Comparison of ENCODE assay signal across 7 cellular contexts in genomic region chr7:1531979-1532455, GRCh38. TPM values are rescaled to one million over a fixed set of nuclear protein-coding genes. Genes with fewer than 3 reads are reported as not detected.
A peak's percentile ranks its signal among the peaks of the same experiment; 100 is the strongest.
DNase-seq lines count a peak whose midpoint lies in the region; ATAC-seq and TF ChIP-seq lines count a peak whose summit lies in the region.

No MANE protein-coding gene starts in this region.

- no peak for ATAC-seq in activated T-helper 17 cell treated with anti-CD3 and anti-CD28 coated beads, Interleukin-2, amount 50 U/mL, for 72 hours (replicated peaks)

- H3K36me3 ChIP-seq in HUES6 (ENCODE audit: control insufficient read depth, insufficient read depth, low read length) (no peaks in the 10 kb centered on the region), subcutaneous abdominal adipose tissue (ENCODE audit: control insufficient read depth in 5 of 5, insufficient read depth in 5 of 5, low read length in 5 of 5) (peaks cover 0 to 8% (median 0%) of the 10 kb centered on the region in 5 donors), WERI-Rb-1 (peaks cover 5% of the 10 kb centered on the region; the same call in 1 of the 2 replicates)

- H3K27ac Mint-ChIP-seq in activated T-helper 17 cell treated with anti-CD3 and anti-CD28 coated beads, Interleukin-2, amount 50 U/mL, for 72 hours: peak overlapping the region; percentile 89

- H3K9ac ChIP-seq in HUES6 (ENCODE audit: low read length) (peak overlapping the region; percentile 49), subcutaneous abdominal adipose tissue (ENCODE audit: low read length in 5 of 5) (peak overlapping the region; percentile 68 to 92 (median 78))

- peak; percentile 54 for DNase-seq in islet precursor cell
- no peak for DNase-seq in WERI-Rb-1
- no peak for DNase-seq in NCI-H345 treated with DMSO at 0.1 percent for 48 hours (lab: John Stamatoyannopoulos, UW; ENCODE audit: unreplicated experiment)
- DNase-seq in NOMO-1 treated with DMSO at 0.1 percent for 48 hours (lab: John Stamatoyannopoulos, UW; ENCODE audit: unreplicated experiment): no peak

- peaks cover 12% of the 10 kb centered on the region for H3K4me1 Mint-ChIP-seq in activated T-helper 17 cell treated with anti-CD3 and anti-CD28 coated beads, Interleukin-2, amount 50 U/mL, for 72 hours

- H3K4me1 ChIP-seq in HUES6 (ENCODE audit: control insufficient read depth, insufficient read depth, low read length) (peaks cover 50% of the 10 kb centered on the region), subcutaneous abdominal adipose tissue (ENCODE audit: control insufficient read depth in 5 of 5, insufficient read depth in 5 of 5, low read length in 5 of 5) (peaks cover 8 to 63% (median 50%) of the 10 kb centered on the region in 5 donors)

- H3K4me3 Mint-ChIP-seq in activated T-helper 17 cell treated with anti-CD3 and anti-CD28 coated beads, Interleukin-2, amount 50 U/mL, for 72 hours: peak overlapping the region; percentile 93

- H3K9me3 Mint-ChIP-seq in activated T-helper 17 cell treated with anti-CD3 and anti-CD28 coated beads, Interleukin-2, amount 50 U/mL, for 72 hours: no peaks in the 10 kb centered on the region

- peaks cover 39% of the 10 kb centered on the region for H3K36me3 Mint-ChIP-seq in activated T-helper 17 cell treated with anti-CD3 and anti-CD28 coated beads, Interleukin-2, amount 50 U/mL, for 72 hours (ENCODE audit: low read depth)

- H3K27me3 ChIP-seq in HUES6 (ENCODE audit: control insufficient read depth, insufficient read depth, low read length) (peaks cover 23% of the 10 kb centered on the region; the same call in 1 of the 2 replicates), subcutaneous abdominal adipose tissue (ENCODE audit: control insufficient read depth in 5 of 5, insufficient read depth in 4 of 5, low read length in 5 of 5) (no peaks in the 10 kb centered on the region), WERI-Rb-1 (ENCODE audit: insufficient read depth, low read depth, severe bottlenecking) (no peaks in the 10 kb centered on the region)

- H3K4me3 ChIP-seq in HUES6 (ENCODE audit: low read depth, low read length) (peak overlapping the region; percentile 54), subcutaneous abdominal adipose tissue (ENCODE audit: low read depth in 1 of 5, low read length in 5 of 5) (peak overlapping the region; percentile 77 to 85 (median 81)), WERI-Rb-1 (ENCODE audit: low read depth, low read length) (no peak overlapping the region)

- TF ChIP-seq CTCF in WERI-Rb-1 (IDR thresholded peaks at IDR 0.05; ENCODE audit: low read depth, low read length): no peak

- no peaks in the 10 kb centered on the region for H3K27me3 Mint-ChIP-seq in activated T-helper 17 cell treated with anti-CD3 and anti-CD28 coated beads, Interleukin-2, amount 50 U/mL, for 72 hours

- H3K27ac ChIP-seq in HUES6 (ENCODE audit: low read depth, low read length): no peak overlapping the region
- H3K27ac ChIP-seq in subcutaneous abdominal adipose tissue (ENCODE audit: low read depth, low read length): peak overlapping the region; percentile 97
- H3K27ac ChIP-seq in WERI-Rb-1: no peak overlapping the region

- H3K9me3 ChIP-seq in HUES6 (ENCODE audit: control insufficient read depth, insufficient read depth, low read depth, low read length) (no peaks in the 10 kb centered on the region), subcutaneous abdominal adipose tissue (ENCODE audit: control insufficient read depth in 5 of 5, low read length in 5 of 5) (no peaks in the 10 kb centered on the region), WERI-Rb-1 (ENCODE audit: severe bottlenecking) (no peaks in the 10 kb centered on the region)

RNA-seq across cellular contexts. Expression of gene MAFK, which starts 1.5 kb away (rescaled TPM):
- total RNA-seq in activated T-helper 17 cell treated with anti-CD3 and anti-CD28 coated beads, Interleukin-2, amount 50 U/mL, for 72 hours: 10 to 100 TPM; 40.1 to 41.5 TPM

RNA-seq across cellular contexts. Expression of gene TMEM184A, which starts 24.0 kb away (rescaled TPM):
- total RNA-seq in activated T-helper 17 cell treated with anti-CD3 and anti-CD28 coated beads, Interleukin-2, amount 50 U/mL, for 72 hours: not detected

RNA-seq across cellular contexts. Expression of gene INTS1, which starts 27.8 kb away (rescaled TPM):
- total RNA-seq in activated T-helper 17 cell treated with anti-CD3 and anti-CD28 coated beads, Interleukin-2, amount 50 U/mL, for 72 hours: 100 to 1,000 TPM; 116 to 147 TPM

RNA-seq across cellular contexts. Expression of gene PSMG3, which starts 37.8 kb away (rescaled TPM):
- 10 to 100 TPM; 26.4 to 46.4 TPM for total RNA-seq in activated T-helper 17 cell treated with anti-CD3 and anti-CD28 coated beads, Interleukin-2, amount 50 U/mL, for 72 hours
